7 cellular contexts compared by ENCODE assay signal in the genomic region with DNA sequence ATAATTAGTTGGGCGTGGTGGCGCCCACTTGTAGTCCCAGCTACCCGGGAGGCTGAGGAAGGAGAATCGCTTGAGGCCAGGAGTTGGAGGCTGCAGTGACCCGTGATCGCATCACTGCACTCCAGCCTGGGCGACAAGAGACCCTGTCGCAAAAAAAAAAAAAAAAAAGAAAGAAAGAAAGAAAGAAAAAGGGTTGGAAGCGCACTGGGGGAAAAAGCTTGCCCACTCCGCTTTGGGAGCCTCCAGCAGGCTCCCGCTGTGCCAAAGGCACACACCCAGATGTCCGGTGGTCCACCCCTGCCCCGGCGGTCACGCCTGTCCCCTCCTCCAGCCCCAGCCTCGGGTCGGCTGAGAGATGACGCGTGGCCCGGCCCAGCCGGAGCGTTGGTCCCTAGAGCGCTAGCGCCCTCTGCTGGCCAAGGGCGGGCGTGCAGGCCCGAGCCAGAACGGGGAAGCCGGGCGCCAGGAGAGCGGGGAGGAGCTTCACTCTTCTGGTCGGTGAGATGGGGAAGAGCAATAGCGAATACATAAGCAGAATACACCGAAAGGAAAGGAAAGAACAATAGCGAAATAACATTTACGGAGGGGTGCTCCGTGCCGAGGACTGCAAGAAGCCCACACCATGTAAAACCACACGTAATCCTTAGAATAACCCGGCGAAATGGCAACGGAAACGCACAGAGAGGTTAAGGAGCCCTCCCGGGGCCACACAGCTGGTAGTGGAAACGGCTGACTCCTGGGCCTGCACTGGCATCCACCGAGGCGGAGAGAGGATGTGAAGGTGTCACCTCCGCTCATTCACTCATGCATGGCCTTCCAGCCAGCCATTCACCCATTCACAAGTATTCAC. TPM values are rescaled to one million over a fixed set of nuclear protein-coding genes. Genes with fewer than 3 reads are reported as not detected.
DNase-seq lines count a peak whose midpoint lies in the region; ATAC-seq, FAIRE-seq and TF ChIP-seq lines count a peak whose summit lies in the region.

No MANE protein-coding gene starts in this region.

- H3K4me3 Mint-ChIP-seq in WTC11, result peak overlapping the region; percentile 57

- ATAC-seq in GM18498 (IDR thresholded peaks at IDR 0.05; ENCODE audit: unreplicated experiment), result peak; percentile 96
- peak; percentile 78 for ATAC-seq in HG03159 (IDR thresholded peaks at IDR 0.05; ENCODE audit: unreplicated experiment)
- peak; percentile 84 for ATAC-seq in WTC11

- H3K36me3 Mint-ChIP-seq in WTC11, result no peaks in the 10 kb centered on the region

- DNase-seq in NCI-H2227 treated with DMSO at 0.1 percent for 48 hours (lab: John Stamatoyannopoulos, UW), result peak; percentile 91
- peak; percentile 97 for DNase-seq in WTC11 (ENCODE audit: low spot score)
- DNase-seq in bronchial epithelial cell (ENCODE audit: low read depth), result peak; percentile 53
- DNase-seq in kidney, result peak; percentile 95
- peak; percentile 94 for DNase-seq in stimulated activated CD4-positive, alpha-beta T cell treated with anti-CD3 and anti-CD28 coated beads, Interleukin-15, amount 100 ng/mL, for 24 hours

- CTCF ChIA-PET in WTC11 (lab: Charles Lee), result interaction anchor here (0.5 to 6.6 kb wide), 78 partner anchors 8 to 781 kb away, joined by 3 to 288 read pairs (median 6); a partner anchor contains a TSS

- no peaks in the 10 kb centered on the region for H3K9me3 ChIP-seq in kidney (ENCODE audit: control insufficient read depth in 1 of 2, low read length in 2 of 2)

- POLR2A ChIA-PET in WTC11 (lab: Charles Lee), result interaction anchor here (0.5 to 1.8 kb wide), 6 partner anchors 25 to 91 kb away, joined by 3 to 11 read pairs (median 5); no protein-coding TSS in a partner anchor

- intact Hi-C loops in kidney (cut with DNase I), result no loop called here

- H3K4me1 ChIP-seq in kidney (ENCODE audit: control insufficient read depth in 1 of 2, insufficient read depth in 1 of 2, low read depth in 1 of 2, low read length in 2 of 2), result peaks cover 0 to 6% of the 10 kb centered on the region in 2 donors

- H3K27ac Mint-ChIP-seq in WTC11, result no peak overlapping the region

- no peaks in the 10 kb centered on the region for H3K9me3 Mint-ChIP-seq in WTC11

- peak overlapping the region in 1 of 2 donors; percentile 8 for H3K9ac ChIP-seq in kidney (ENCODE audit: low read length in 2 of 2)

- H3K4me3 ChIP-seq in bronchial epithelial cell (ENCODE audit: low read depth, low read length) (peak overlapping the region; percentile 13), kidney (ENCODE audit: low read length in 2 of 2) (peak overlapping the region; percentile 32 to 57)

- no peak for FAIRE-seq in bronchial epithelial cell (lab: Jason Lieb, UNC)
- no peak for FAIRE-seq in kidney (lab: Jason Lieb, UNC)

- H3K27ac ChIP-seq in kidney (ENCODE audit: low read depth in 2 of 2, low read length in 2 of 2), result no peak overlapping the region

- peaks cover 24% of the 10 kb centered on the region for H3K4me1 Mint-ChIP-seq in WTC11

- TF ChIP-seq CTCF in WTC11 (IDR thresholded peaks at IDR 0.05) (peak; percentile 100), bronchial epithelial cell (IDR thresholded peaks at IDR 0.05; ENCODE audit: insufficient read depth, low read length, severe bottlenecking) (peak; percentile 99), kidney (IDR thresholded peaks at IDR 0.05; ENCODE audit: borderline replicate concordance, extremely low read depth, insufficient read depth) (peak; percentile 100)

- H3K27me3 Mint-ChIP-seq in WTC11 (ENCODE audit: low read depth), result no peaks in the 10 kb centered on the region

- no peaks in the 10 kb centered on the region for H3K36me3 ChIP-seq in bronchial epithelial cell (ENCODE audit: control insufficient read depth, insufficient read depth, low read length)
- H3K36me3 ChIP-seq in kidney (ENCODE audit: control insufficient read depth in 1 of 2, insufficient read depth in 2 of 2, low read length in 2 of 2), result no peaks in the 10 kb centered on the region

- H3K27me3 ChIP-seq in bronchial epithelial cell (ENCODE audit: control insufficient read depth, insufficient read depth, low read length), result no peaks in the 10 kb centered on the region

TF ChIP-seq in WTC11, 78 proteins besides CTCF, POLR2A, EP300 and RAD21 (continues in another document):
- no peak for TF ChIP-seq ELF4 (CRISPR knock-in tag; IDR thresholded peaks at IDR 0.05; ENCODE audit: low read depth)
- TF ChIP-seq, protein P1, sequence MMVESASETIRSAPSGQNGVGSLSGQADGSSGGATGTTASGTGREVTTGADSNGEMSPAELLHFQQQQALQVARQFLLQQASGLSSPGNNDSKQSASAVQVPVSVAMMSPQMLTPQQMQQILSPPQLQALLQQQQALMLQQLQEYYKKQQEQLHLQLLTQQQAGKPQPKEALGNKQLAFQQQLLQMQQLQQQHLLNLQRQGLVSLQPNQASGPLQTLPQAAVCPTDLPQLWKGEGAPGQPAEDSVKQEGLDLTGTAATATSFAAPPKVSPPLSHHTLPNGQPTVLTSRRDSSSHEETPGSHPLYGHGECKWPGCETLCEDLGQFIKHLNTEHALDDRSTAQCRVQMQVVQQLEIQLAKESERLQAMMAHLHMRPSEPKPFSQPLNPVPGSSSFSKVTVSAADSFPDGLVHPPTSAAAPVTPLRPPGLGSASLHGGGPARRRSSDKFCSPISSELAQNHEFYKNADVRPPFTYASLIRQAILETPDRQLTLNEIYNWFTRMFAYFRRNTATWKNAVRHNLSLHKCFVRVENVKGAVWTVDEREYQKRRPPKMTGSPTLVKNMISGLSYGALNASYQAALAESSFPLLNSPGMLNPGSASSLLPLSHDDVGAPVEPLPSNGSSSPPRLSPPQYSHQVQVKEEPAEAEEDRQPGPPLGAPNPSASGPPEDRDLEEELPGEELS (CRISPR knock-in tag; IDR thresholded peaks at IDR 0.05), result no peak
- no peak for TF ChIP-seq NFATC4 (CRISPR knock-in tag; IDR thresholded peaks at IDR 0.05)
- peak; percentile 44; the same call in 1 of the 2 replicates for TF ChIP-seq FOXK1 (CRISPR knock-in tag; IDR thresholded peaks at IDR 0.05)
- TF ChIP-seq, protein P2, sequence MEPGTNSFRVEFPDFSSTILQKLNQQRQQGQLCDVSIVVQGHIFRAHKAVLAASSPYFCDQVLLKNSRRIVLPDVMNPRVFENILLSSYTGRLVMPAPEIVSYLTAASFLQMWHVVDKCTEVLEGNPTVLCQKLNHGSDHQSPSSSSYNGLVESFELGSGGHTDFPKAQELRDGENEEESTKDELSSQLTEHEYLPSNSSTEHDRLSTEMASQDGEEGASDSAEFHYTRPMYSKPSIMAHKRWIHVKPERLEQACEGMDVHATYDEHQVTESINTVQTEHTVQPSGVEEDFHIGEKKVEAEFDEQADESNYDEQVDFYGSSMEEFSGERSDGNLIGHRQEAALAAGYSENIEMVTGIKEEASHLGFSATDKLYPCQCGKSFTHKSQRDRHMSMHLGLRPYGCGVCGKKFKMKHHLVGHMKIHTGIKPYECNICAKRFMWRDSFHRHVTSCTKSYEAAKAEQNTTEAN (CRISPR knock-in tag; IDR thresholded peaks at IDR 0.05), result 0 out of 2 replicates have a peak, but pooled peaks have one; percentile 37
- TF ChIP-seq, protein P3, sequence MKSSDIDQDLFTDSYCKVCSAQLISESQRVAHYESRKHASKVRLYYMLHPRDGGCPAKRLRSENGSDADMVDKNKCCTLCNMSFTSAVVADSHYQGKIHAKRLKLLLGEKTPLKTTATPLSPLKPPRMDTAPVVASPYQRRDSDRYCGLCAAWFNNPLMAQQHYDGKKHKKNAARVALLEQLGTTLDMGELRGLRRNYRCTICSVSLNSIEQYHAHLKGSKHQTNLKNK (CRISPR knock-in tag; IDR thresholded peaks at IDR 0.05), result no peak
- TF ChIP-seq, protein P4, sequence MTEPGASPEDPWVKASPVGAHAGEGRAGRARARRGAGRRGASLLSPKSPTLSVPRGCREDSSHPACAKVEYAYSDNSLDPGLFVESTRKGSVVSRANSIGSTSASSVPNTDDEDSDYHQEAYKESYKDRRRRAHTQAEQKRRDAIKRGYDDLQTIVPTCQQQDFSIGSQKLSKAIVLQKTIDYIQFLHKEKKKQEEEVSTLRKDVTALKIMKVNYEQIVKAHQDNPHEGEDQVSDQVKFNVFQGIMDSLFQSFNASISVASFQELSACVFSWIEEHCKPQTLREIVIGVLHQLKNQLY (CRISPR knock-in tag; IDR thresholded peaks at IDR 0.05), result no peak
- TF ChIP-seq, protein P5, sequence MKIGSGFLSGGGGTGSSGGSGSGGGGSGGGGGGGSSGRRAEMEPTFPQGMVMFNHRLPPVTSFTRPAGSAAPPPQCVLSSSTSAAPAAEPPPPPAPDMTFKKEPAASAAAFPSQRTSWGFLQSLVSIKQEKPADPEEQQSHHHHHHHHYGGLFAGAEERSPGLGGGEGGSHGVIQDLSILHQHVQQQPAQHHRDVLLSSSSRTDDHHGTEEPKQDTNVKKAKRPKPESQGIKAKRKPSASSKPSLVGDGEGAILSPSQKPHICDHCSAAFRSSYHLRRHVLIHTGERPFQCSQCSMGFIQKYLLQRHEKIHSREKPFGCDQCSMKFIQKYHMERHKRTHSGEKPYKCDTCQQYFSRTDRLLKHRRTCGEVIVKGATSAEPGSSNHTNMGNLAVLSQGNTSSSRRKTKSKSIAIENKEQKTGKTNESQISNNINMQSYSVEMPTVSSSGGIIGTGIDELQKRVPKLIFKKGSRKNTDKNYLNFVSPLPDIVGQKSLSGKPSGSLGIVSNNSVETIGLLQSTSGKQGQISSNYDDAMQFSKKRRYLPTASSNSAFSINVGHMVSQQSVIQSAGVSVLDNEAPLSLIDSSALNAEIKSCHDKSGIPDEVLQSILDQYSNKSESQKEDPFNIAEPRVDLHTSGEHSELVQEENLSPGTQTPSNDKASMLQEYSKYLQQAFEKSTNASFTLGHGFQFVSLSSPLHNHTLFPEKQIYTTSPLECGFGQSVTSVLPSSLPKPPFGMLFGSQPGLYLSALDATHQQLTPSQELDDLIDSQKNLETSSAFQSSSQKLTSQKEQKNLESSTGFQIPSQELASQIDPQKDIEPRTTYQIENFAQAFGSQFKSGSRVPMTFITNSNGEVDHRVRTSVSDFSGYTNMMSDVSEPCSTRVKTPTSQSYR (CRISPR knock-in tag; IDR thresholded peaks at IDR 0.05), result 0 out of 2 replicates have a peak, but pooled peaks have one; percentile 21

RNA-seq across cellular contexts. Expression of a gene that starts 41.7 kb away (rescaled TPM):
- total RNA-seq in WTC11 (2021), result 132 to 146 TPM (median 144 TPM) in 3 replicates
- 18.4 and 30.2 TPM in 2 replicates for total RNA-seq in bronchial epithelial cell
- 99.1 TPM for total RNA-seq in kidney
- 105 TPM for polyA plus RNA-seq in kidney (ENCODE audit: insufficient read depth, low read depth, low replicate concordance)
